Comparison of ENCODE assay signal across 1 cellular context in the genomic region with DNA sequence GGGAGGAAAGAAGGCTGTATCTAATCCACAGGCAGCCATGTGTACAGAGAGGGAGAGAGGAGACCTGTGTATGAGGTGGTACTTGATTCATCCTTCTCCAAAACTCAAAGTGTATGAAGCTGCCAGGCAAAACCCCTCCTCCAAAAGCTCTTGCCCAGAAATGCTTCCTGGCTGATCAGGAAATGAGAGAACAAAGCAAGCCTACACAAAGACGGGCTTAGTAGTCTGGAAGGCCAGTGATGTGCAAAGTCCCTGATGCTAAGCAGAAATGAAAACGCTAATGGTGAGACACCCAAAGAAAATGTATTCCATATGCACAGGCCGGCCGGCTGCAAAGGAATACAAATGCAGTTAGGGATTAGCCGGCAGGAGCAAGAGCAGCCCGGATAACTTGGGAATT.
TF ChIP-seq lines count a peak whose summit lies in the region.

No MANE protein-coding gene starts in this region.

TF ChIP-seq in IMR-90, 13 proteins besides CTCF, POLR2A, EP300 and RAD21 (continued from another document):
- no peak for TF ChIP-seq MXI1 (IDR thresholded peaks at IDR 0.05; ENCODE audit: borderline replicate concordance, low read depth, low read length)
- no peak for TF ChIP-seq RFX5 (IDR thresholded peaks at IDR 0.05; ENCODE audit: low read depth, low read length)
